20 cellular contexts compared by ENCODE assay signal in the genomic region with DNA sequence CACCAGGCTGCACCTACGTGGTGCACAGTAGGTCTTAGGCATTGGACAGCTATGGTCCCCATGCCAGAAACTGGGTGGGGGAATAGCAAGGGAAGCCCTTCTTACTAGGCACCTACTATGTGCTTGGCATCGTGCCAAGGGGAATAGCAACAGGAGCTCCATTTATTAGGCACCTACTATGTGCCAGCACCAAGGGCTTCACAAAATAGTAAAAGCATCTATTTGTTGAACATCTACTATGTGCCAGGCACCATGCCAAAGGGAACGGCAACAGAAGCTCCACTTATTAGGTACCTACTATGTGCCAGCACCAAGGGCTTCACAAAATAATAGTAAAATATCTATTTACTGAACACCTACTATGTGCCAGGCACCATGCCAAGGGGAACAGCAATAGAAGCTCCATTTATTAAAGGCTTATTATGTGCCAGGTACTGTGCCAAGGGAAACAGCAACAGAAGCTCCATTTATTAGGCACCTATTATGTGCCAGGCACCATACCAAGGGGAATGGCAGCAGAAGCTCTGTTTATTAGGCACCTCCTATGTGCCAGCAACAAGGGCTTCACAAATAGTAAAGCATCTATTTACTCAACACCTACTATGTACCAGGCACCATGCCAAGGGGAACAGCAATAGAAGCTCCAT.
"Had no signal": no experiment of that assay in that cellular context is flagged by ENCODE, and none has a peak within 500 bp of the region (broad histone marks: within the 10 kb centered on the region; RNA-seq: fewer than 3 reads in every experiment).

No MANE protein-coding gene starts in this region.

- H3K4me3 ChIP-seq: ascending aorta, esophagus muscularis mucosa, hepatocyte, neural progenitor cell, transverse colon, uterus had no signal

- H3K79me2 ChIP-seq: hepatocyte had no signal

- H3K9ac ChIP-seq: neural progenitor cell had no signal

- H2AFZ ChIP-seq: hepatocyte, neural progenitor cell had no signal

- H3K36me3 ChIP-seq: neural progenitor cell, transverse colon, uterus had no signal

- DNase-seq: activated CD4-positive, alpha-beta T cell treated with anti-CD3 and anti-CD28 coated beads, Interleukin-2, amount 50 U/mL, for 1 hour; activated CD4-positive, CD25-positive, alpha-beta regulatory T cell treated with anti-CD3 and anti-CD28 coated beads, Interleukin-2, amount 50 U/mL, for 72 hours; activated CD8-positive, alpha-beta memory T cell treated with anti-CD3 and anti-CD28 coated beads, Interleukin-2, amount 50 U/mL, for 4 hours; activated effector memory CD4-positive, alpha-beta T cell treated with Interleukin-2 at 50 U/mL for 16 hours; activated naive CD4-positive, alpha-beta T cell treated with anti-CD3 and anti-CD28 coated beads, Interleukin-2, amount 50 U/mL, for 16 hours; activated T-cell treated with anti-CD3 and anti-CD28 coated beads, Interleukin-2, amount 50 U/mL, for 48 hours; effector CD8-positive, alpha-beta T cell; foreskin fibroblast; left cardiac atrium; mesenchymal stem cell; naive thymus-derived CD4-positive, alpha-beta T cell; stimulated activated CD4-positive, alpha-beta T cell treated with anti-CD3 and anti-CD28 coated beads, Interleukin-2, amount 100 ng/mL, for 24 hours; transverse colon; uterus had no signal

- H3K9me3 ChIP-seq: ascending aorta, transverse colon, uterus had no signal

- H3K27ac ChIP-seq: ascending aorta, esophagus muscularis mucosa, hepatocyte, neural progenitor cell, transverse colon, uterus, VCaP had no signal

- H3K27me3 ChIP-seq: ascending aorta, esophagus muscularis mucosa, hepatocyte, neural progenitor cell, uterus had no signal

- FAIRE-seq: islet of Langerhans had no signal

- H3K4me2 ChIP-seq: hepatocyte, neural progenitor cell had no signal

- ATAC-seq: left cardiac atrium; naive thymus-derived CD4-positive, alpha-beta T cell had no signal

- H3K4me1 ChIP-seq: ascending aorta, neural progenitor cell, uterus had no signal
